29 cellular contexts compared by ENCODE assay signal in genomic region chr6:107626645-107627044, GRCh38.
"Had no signal": no experiment of that assay in that cellular context is flagged by ENCODE, and none has a peak within 500 bp of the region (broad histone marks: within the 10 kb centered on the region; RNA-seq: fewer than 3 reads in every experiment).

No MANE protein-coding gene starts in this region.

- H3K27ac Mint-ChIP-seq: dendritic cell treated with granulocyte-macrophage colony-stimulating factor and Interleukin-4, amounts not matched to agents 40 ng/mL and 50 ng/mL, for 4 days; endodermal cell; mesothelial cell of epicardium; natural killer cell treated with Interleukin-12 subunit alpha and Interleukin-12 subunit beta and Interleukin-15 and Interleukin-18, amount 100 ng/mL, for 72 hours; stimulated activated effector memory CD8-positive, alpha-beta T cell treated with anti-CD3 and anti-CD28 coated beads, Interleukin-12 subunit alpha, Interleukin-12 subunit beta, amount 100 ng/mL, for 72 hours; type B pancreatic cell had no signal

- H3K4me1 Mint-ChIP-seq: stimulated activated effector memory CD8-positive, alpha-beta T cell treated with anti-CD3 and anti-CD28 coated beads, Interleukin-12 subunit alpha, Interleukin-12 subunit beta, amount 100 ng/mL, for 72 hours had no signal

- H3K36me3 ChIP-seq: colonic mucosa, gastrocnemius medialis, left lung, prostate gland, sigmoid colon, tibial artery had no signal

- ATAC-seq: esophagus mucosa; gastrocnemius medialis; heart left ventricle; left cardiac atrium; left lung; mucosa of descending colon; natural killer cell treated with Interleukin-12 subunit alpha and Interleukin-12 subunit beta and Interleukin-15 and Interleukin-18, amount 100 ng/mL, for 72 hours; right cardiac atrium; stimulated activated effector memory CD8-positive, alpha-beta T cell treated with anti-CD3 and anti-CD28 coated beads, Interleukin-12 subunit alpha, Interleukin-12 subunit beta, amount 100 ng/mL, for 72 hours had no signal

- H3K4me1 ChIP-seq: colonic mucosa, left lung, prostate gland had no signal

- H3K4me3 ChIP-seq: colonic mucosa, gastrocnemius medialis, heart left ventricle, hepatocyte, left lung, mucosa of descending colon, prostate gland, sigmoid colon, testis, tibial artery had no signal

- H3K27ac ChIP-seq: colonic mucosa, epithelial cell of prostate, heart left ventricle, hepatocyte, left lung, prostate gland, sigmoid colon, testis, tibial artery had no signal

- H3K27me3 Mint-ChIP-seq: type B pancreatic cell had no signal

- H3K4me2 ChIP-seq: hepatocyte had no signal

- H3K9me3 ChIP-seq: colonic mucosa, gastrocnemius medialis, heart left ventricle, left lung, mucosa of descending colon, prostate gland, sigmoid colon, testis, tibial artery had no signal

- H3K4me3 Mint-ChIP-seq: dendritic cell treated with granulocyte-macrophage colony-stimulating factor and Interleukin-4, amounts not matched to agents 40 ng/mL and 50 ng/mL, for 4 days; endodermal cell; mesothelial cell of epicardium; naive B cell; natural killer cell treated with Interleukin-12 subunit alpha and Interleukin-12 subunit beta and Interleukin-15 and Interleukin-18, amount 100 ng/mL, for 72 hours; stimulated activated effector memory CD8-positive, alpha-beta T cell treated with anti-CD3 and anti-CD28 coated beads, Interleukin-12 subunit alpha, Interleukin-12 subunit beta, amount 100 ng/mL, for 72 hours; type B pancreatic cell had no signal

- H3K9me3 Mint-ChIP-seq: dendritic cell treated with granulocyte-macrophage colony-stimulating factor and Interleukin-4, amounts not matched to agents 40 ng/mL and 50 ng/mL, for 4 days; endodermal cell; mesothelial cell of epicardium; naive B cell; natural killer cell treated with Interleukin-12 subunit alpha and Interleukin-12 subunit beta and Interleukin-15 and Interleukin-18, amount 100 ng/mL, for 72 hours; stimulated activated effector memory CD8-positive, alpha-beta T cell treated with anti-CD3 and anti-CD28 coated beads, Interleukin-12 subunit alpha, Interleukin-12 subunit beta, amount 100 ng/mL, for 72 hours; type B pancreatic cell had no signal

- H3K79me2 ChIP-seq: hepatocyte had no signal

- H3K27me3 ChIP-seq: colonic mucosa, gastrocnemius medialis, hepatocyte, sigmoid colon, testis, tibial artery had no signal

- H3K36me3 Mint-ChIP-seq: mesothelial cell of epicardium; naive B cell; natural killer cell treated with Interleukin-12 subunit alpha and Interleukin-12 subunit beta and Interleukin-15 and Interleukin-18, amount 100 ng/mL, for 72 hours; stimulated activated effector memory CD8-positive, alpha-beta T cell treated with anti-CD3 and anti-CD28 coated beads, Interleukin-12 subunit alpha, Interleukin-12 subunit beta, amount 100 ng/mL, for 72 hours; type B pancreatic cell had no signal

- DNase-seq: colonic mucosa; effector CD8-positive, alpha-beta T cell; endodermal cell; foreskin fibroblast; gastrocnemius medialis; heart left ventricle; left cardiac atrium; left lung; mesenchymal stem cell; mucosa of descending colon; naive B cell; nucleus accumbens; right cardiac atrium; sigmoid colon; stimulated activated CD4-positive, alpha-beta T cell treated with anti-CD3 and anti-CD28 coated beads, Interleukin-2, amount 100 ng/mL, for 24 hours; stimulated activated CD4-positive, alpha-beta T cell treated with anti-CD3 and anti-CD28 coated beads, Interleukin-4, amount 100 ng/mL, for 24 hours; stimulated activated naive CD4-positive, alpha-beta T cell treated with Interleukin-2 at 50 U/mL for 16 hours; substantia nigra; testis; tibial artery had no signal

- H2AFZ ChIP-seq: hepatocyte had no signal
